In the genomic region with DNA sequence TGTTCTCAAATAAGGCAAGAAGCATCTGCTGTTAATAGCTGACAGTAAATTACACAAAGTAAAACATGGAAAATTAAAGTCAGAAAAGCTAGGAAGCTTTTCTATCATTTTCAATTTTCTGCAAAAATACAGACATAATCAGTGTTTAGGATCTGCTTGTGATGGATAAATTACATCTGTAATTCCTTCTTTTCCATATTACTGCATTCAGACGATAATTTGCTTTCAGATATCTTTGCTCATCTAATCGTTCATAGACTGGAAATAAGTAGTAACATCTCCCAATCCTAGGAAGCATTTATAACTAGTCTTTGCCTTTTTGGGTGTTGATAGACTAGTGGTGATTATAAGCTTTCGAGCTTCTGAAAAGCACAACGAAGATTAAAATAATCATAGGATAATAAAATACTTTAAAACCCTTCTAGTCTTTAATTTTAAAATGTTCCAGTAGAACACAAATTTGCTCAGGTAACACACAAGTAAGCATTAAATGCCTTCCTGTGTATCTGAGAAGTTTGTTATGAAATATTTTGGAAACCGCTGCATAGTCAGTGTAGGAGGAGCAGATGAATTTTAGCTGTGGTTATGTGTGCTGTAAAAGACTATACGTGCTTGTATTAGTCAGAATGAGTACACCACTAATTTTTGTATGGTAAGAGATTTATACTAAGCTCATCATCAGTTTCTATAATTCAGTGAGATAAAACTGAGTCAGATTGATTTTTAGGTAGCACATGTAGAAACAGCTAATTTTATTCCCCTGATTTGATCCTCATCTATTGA, we compare ENCODE assay signal across 8 cellular contexts. TPM values are rescaled to one million over a fixed set of nuclear protein-coding genes. Genes with fewer than 3 reads are reported as not detected.
DNase-seq lines count a peak whose midpoint lies in the region; ATAC-seq and TF ChIP-seq lines count a peak whose summit lies in the region.
"Had no signal": no experiment of that assay in that cellular context is flagged by ENCODE, and none has a peak within 500 bp of the region (broad histone marks: within the 10 kb centered on the region; RNA-seq: fewer than 3 reads in every experiment).

No MANE protein-coding gene starts in this region.

- no peak overlapping the region for H3K9ac ChIP-seq in fibroblast of lung (ENCODE audit: insufficient read depth, low read length)

- H3K27me3 Mint-ChIP-seq in stimulated activated naive CD8-positive, alpha-beta T cell treated with anti-CD3 and anti-CD28 coated beads, Interleukin-15, Interleukin-2, amounts not matched to agents 100 ng/mL and 50 ng/mL, for 24 hours = no peaks in the 10 kb centered on the region

- peaks cover 85% of the 10 kb centered on the region for H3K4me1 Mint-ChIP-seq in stimulated activated naive CD8-positive, alpha-beta T cell treated with anti-CD3 and anti-CD28 coated beads, Interleukin-15, Interleukin-2, amounts not matched to agents 100 ng/mL and 50 ng/mL, for 24 hours (ENCODE audit: low read depth)

- no peaks in the 10 kb centered on the region for H4K20me1 ChIP-seq in fibroblast of lung (ENCODE audit: control insufficient read depth, extremely low read depth, insufficient read depth, low read length)

- no peak overlapping the region for H3K27ac ChIP-seq in fibroblast of lung (ENCODE audit: insufficient read depth, low read length)

- peak; percentile 62 for ATAC-seq in HG02610 (IDR thresholded peaks at IDR 0.05; ENCODE audit: unreplicated experiment)
- ATAC-seq in SK-N-SH treated with all-trans-retinoic acid at 6 μM for 48 hours = peak; percentile 60
- no peak for ATAC-seq in GM21619 (IDR thresholded peaks at IDR 0.05; ENCODE audit: unreplicated experiment)
- no peak for ATAC-seq in sciatic nerve

- H3K4me2 ChIP-seq in fibroblast of lung (ENCODE audit: extremely low read depth, insufficient read depth, low read length) = no peak overlapping the region

- H3K36me3 ChIP-seq in fibroblast of lung (ENCODE audit: control insufficient read depth, insufficient read depth, low read length) = no peaks in the 10 kb centered on the region

- H3K9me3 ChIP-seq in fibroblast of lung (ENCODE audit: control insufficient read depth, insufficient read depth, low read depth, low read length) = no peaks in the 10 kb centered on the region

- peak overlapping the region; percentile 79 for H3K27ac Mint-ChIP-seq in stimulated activated naive CD8-positive, alpha-beta T cell treated with anti-CD3 and anti-CD28 coated beads, Interleukin-15, Interleukin-2, amounts not matched to agents 100 ng/mL and 50 ng/mL, for 24 hours

- peaks cover 91% of the 10 kb centered on the region for H3K79me2 ChIP-seq in fibroblast of lung (ENCODE audit: control insufficient read depth, insufficient read depth, low read length)

- peak; percentile 62 to 84 for DNase-seq in fibroblast of lung (ENCODE audit: low read depth in 2 of 2)
- DNase-seq in sciatic nerve (ENCODE audit: low spot score) = no peak
- no peak for DNase-seq in NCI-H187 (lab: John Stamatoyannopoulos, UW)
- DNase-seq: NK-92 treated with Interleukin-12 subunit alpha and Interleukin-12 subunit beta, amount 100 ng/mL, for 24 hours had no signal

- no peak overlapping the region for H2AFZ ChIP-seq in fibroblast of lung (ENCODE audit: low read length)

- intact Hi-C loops in sciatic nerve (cut with DNase I) = no loop called here

- no peak for TF ChIP-seq CTCF in fibroblast of lung (conservative IDR thresholded peaks at IDR 0.05 in 1 of 2, IDR thresholded peaks at IDR 0.05 in 1 of 2; ENCODE audit: low read depth in 1 of 2, low read length in 2 of 2)

- H3K36me3 Mint-ChIP-seq in stimulated activated naive CD8-positive, alpha-beta T cell treated with anti-CD3 and anti-CD28 coated beads, Interleukin-15, Interleukin-2, amounts not matched to agents 100 ng/mL and 50 ng/mL, for 24 hours (ENCODE audit: low read depth) = peaks cover 59% of the 10 kb centered on the region

- peaks cover 6% of the 10 kb centered on the region for H3K4me1 ChIP-seq in fibroblast of lung (ENCODE audit: control insufficient read depth, extremely low read depth, insufficient read depth, low read length)

- no peak overlapping the region for H3K4me3 ChIP-seq in fibroblast of lung (replicated peaks in 1 of 4; ENCODE audit: control extremely low read depth in 1 of 4, insufficient read depth in 1 of 4, low read depth in 3 of 4, low read length in 4 of 4)

- H3K4me3 Mint-ChIP-seq in stimulated activated naive CD8-positive, alpha-beta T cell treated with anti-CD3 and anti-CD28 coated beads, Interleukin-15, Interleukin-2, amounts not matched to agents 100 ng/mL and 50 ng/mL, for 24 hours = no peak overlapping the region

- no peaks in the 10 kb centered on the region for H3K27me3 ChIP-seq in fibroblast of lung (ENCODE audit: control insufficient read depth, insufficient read depth, low read length)

- no peaks in the 10 kb centered on the region for H3K9me3 Mint-ChIP-seq in stimulated activated naive CD8-positive, alpha-beta T cell treated with anti-CD3 and anti-CD28 coated beads, Interleukin-15, Interleukin-2, amounts not matched to agents 100 ng/mL and 50 ng/mL, for 24 hours

TF ChIP-seq in SK-N-SH treated with all-trans-retinoic acid at 6 μM for 48 hours, 23 proteins besides CTCF, POLR2A, EP300 and RAD21:
- no peak for TF ChIP-seq ZFP30 (CRISPR knock-in tag; IDR thresholded peaks at IDR 0.05)
- TF ChIP-seq POU6F1 (CRISPR knock-in tag; IDR thresholded peaks at IDR 0.05; ENCODE audit: borderline replicate concordance, low read depth) = no peak
- TF ChIP-seq CREB5 (CRISPR knock-in tag; IDR thresholded peaks at IDR 0.05; ENCODE audit: low read depth) = no peak
- TF ChIP-seq ISL1 (CRISPR knock-in tag; IDR thresholded peaks at IDR 0.05) = 0 out of 2 replicates have a peak, but pooled peaks have one; percentile 8
- no peak for TF ChIP-seq CSDC2 (CRISPR knock-in tag; IDR thresholded peaks at IDR 0.05)
- TF ChIP-seq ZFP3 (CRISPR knock-in tag; IDR thresholded peaks at IDR 0.05) = no peak

RNA-seq across cellular contexts. Expression of gene MBNL1, which starts 41.0 kb away (rescaled TPM):
- 196 and 213 TPM in 2 replicates for total RNA-seq in fibroblast of lung
- 145 and 150 TPM in 2 replicates for polyA plus RNA-seq in fibroblast of lung
- polyA plus RNA-seq in fibroblast of lung (2012) = 83.0 and 112 TPM in 2 replicates
- polyA minus RNA-seq in fibroblast of lung (ENCODE audit: low replicate concordance) = 204 and 278 TPM in 2 replicates
- total RNA-seq in sciatic nerve = 215 TPM

Comparison
In these comparisons a context has a peak if more than half of its experiments do, and no peak if none do; other contexts are left out.
1. ATAC-seq: peak in HG02610 (single experiment) and SK-N-SH treated with all-trans-retinoic acid at 6 μM for 48 hours (single experiment); none in GM21619 (single experiment) and sciatic nerve (single experiment).
2. DNase-seq: peak in fibroblast of lung (2 of 2); none in sciatic nerve (single experiment) and NCI-H187 (0 of 2).